ENCODE assay signal across 8 cellular contexts in genomic region chr1:25796807-25797458, GRCh38. TPM values are rescaled to one million over a fixed set of nuclear protein-coding genes. Genes with fewer than 3 reads are reported as not detected.
DNase-seq lines count a peak whose midpoint lies in the region; ATAC-seq and TF ChIP-seq lines count a peak whose summit lies in the region.

No MANE protein-coding gene starts in this region.

- H3K4me1 ChIP-seq in ACC112 (ENCODE audit: control insufficient read depth, insufficient read depth, low read length, unreplicated experiment): peaks cover 10% of the 10 kb centered on the region
- H3K4me1 ChIP-seq in H9 (ENCODE audit: insufficient read depth, low read length): no peaks in the 10 kb centered on the region

- peak; percentile 86 for DNase-seq in H9
- peak; percentile 48 for DNase-seq in NCI-H460 (ENCODE audit: extremely low read depth, low read depth)
- DNase-seq in activated CD4-positive, alpha-beta T cell treated with anti-CD3 and anti-CD28 coated beads for 24 hours (ENCODE audit: low read depth in 2 of 2): peak; percentile 86 to 88
- DNase-seq in cerebellar cortex (ENCODE audit: low spot score): peak; percentile 83
- DNase-seq in left lobe of liver (ENCODE audit: low spot score): peak; percentile 87
- peak; percentile 78 to 85 for DNase-seq in stimulated activated CD4-positive, alpha-beta T cell treated with anti-CD3 and anti-CD28 coated beads, Interleukin-4, amount 100 ng/mL, for 4 hours

- H3T11ph ChIP-seq in H9 (ENCODE audit: low read length): no peak overlapping the region

- H2BK15ac ChIP-seq in H9 (ENCODE audit: low read depth, low read length): no peak overlapping the region

- H3K27ac ChIP-seq in ACC112 (ENCODE audit: low read depth, low read length) (no peak overlapping the region), H9 (ENCODE audit: insufficient read length, low read depth, low read length) (no peak overlapping the region)

- no peak overlapping the region for H2BK5ac ChIP-seq in H9 (ENCODE audit: insufficient read length, low read length)

- H2BK12ac ChIP-seq in H9 (ENCODE audit: insufficient read length, low read depth, low read length): no peak overlapping the region

- H3K27ac Mint-ChIP-seq in H9: peak overlapping the region in 1 of 3 experiments; percentile 87; a peak in 3 of 7 replicates

- peaks cover 22 to 32% of the 10 kb centered on the region in 2 experiments for H3K4me1 Mint-ChIP-seq in H9

- H3K27me3 Mint-ChIP-seq in H9 (ENCODE audit: low read depth): peaks cover 5% of the 10 kb centered on the region

- WGBS in H9 (ENCODE audit: extremely low coverage, insufficient read length, low lambda C conversion rate): no CpG with 5 or more reads among the region's 19 CpGs

- H3K27me3 ChIP-seq in ACC112 (ENCODE audit: insufficient read depth, low read length) (no peaks in the 10 kb centered on the region), H9 (ENCODE audit: insufficient read depth, low read length) (no peaks in the 10 kb centered on the region)

- no peak overlapping the region for H3K4me3 ChIP-seq in ACC112 (ENCODE audit: low read depth, low read length)

- peaks cover 1 to 11% (median 3%) of the 10 kb centered on the region in 3 experiments; a peak in 4 of 7 replicates for H3K36me3 Mint-ChIP-seq in H9 (ENCODE audit: insufficient read depth in 1 of 3, low read depth in 3 of 3)

- no peak overlapping the region for H3K23ac ChIP-seq in H9 (ENCODE audit: insufficient read length, low read depth, low read length)

- ATAC-seq in left lobe of liver: peak; percentile 81
- ATAC-seq in HG03039 (IDR thresholded peaks at IDR 0.05; ENCODE audit: unreplicated experiment): no peak

- no peak overlapping the region for H3K9ac ChIP-seq in H9 (ENCODE audit: extremely low read depth, insufficient read length, low read length)

- H3K4me3 Mint-ChIP-seq in H9: peak overlapping the region in 1 of 2 experiments; percentile 5; a peak in 1 of 5 replicates

- H3K9me3 ChIP-seq in H9 (ENCODE audit: control insufficient read depth, low read depth, low read length): no peaks in the 10 kb centered on the region

- no peak overlapping the region for H3K56ac ChIP-seq in H9 (ENCODE audit: insufficient read length, low read depth, low read length)

- no peaks in the 10 kb centered on the region for H3K36me3 ChIP-seq in ACC112 (ENCODE audit: insufficient read depth, low read length)

- H3K18ac ChIP-seq in H9 (ENCODE audit: insufficient read length, low read depth, low read length): no peak overlapping the region

- H3K9me3 Mint-ChIP-seq in H9: no peaks in the 10 kb centered on the region; a peak in 1 of 5 replicates

- no peak overlapping the region for H4K8ac ChIP-seq in H9 (replicated peaks; ENCODE audit: insufficient read length, low read depth, low read length)

- no peak overlapping the region for H4K5ac ChIP-seq in H9 (ENCODE audit: insufficient read length, low read depth, low read length)

- H2BK120ac ChIP-seq in H9 (ENCODE audit: low read depth, low read length, poor library complexity, severe bottlenecking): no peak overlapping the region

- peak; percentile 89 for TF ChIP-seq CTCF in H9 (conservative IDR thresholded peaks at IDR 0.05)

- no peak overlapping the region for H2BK20ac ChIP-seq in H9 (ENCODE audit: low read depth, low read length, poor library complexity, severe bottlenecking)

- H3K79me1 ChIP-seq in H9 (ENCODE audit: insufficient read depth, low read depth, low read length, poor library complexity, severe bottlenecking): no peaks in the 10 kb centered on the region

- H2AK5ac ChIP-seq in H9 (ENCODE audit: insufficient read length, low read length): no peak overlapping the region

- H2AFZ ChIP-seq in ACC112 (ENCODE audit: low read length, unreplicated experiment) (peak overlapping the region; percentile 74), H9 (ENCODE audit: low read length) (peak overlapping the region; percentile 46)

- no peak overlapping the region for H3K4me2 ChIP-seq in H9 (ENCODE audit: insufficient read depth, insufficient read length, low read length)

- no peak overlapping the region for H3K4ac ChIP-seq in H9 (ENCODE audit: low read depth, low read length)

- no peak overlapping the region for H4K91ac ChIP-seq in H9 (ENCODE audit: insufficient read length, low read depth, low read length)

- peaks cover 4% of the 10 kb centered on the region for H3K79me2 ChIP-seq in ACC112 (ENCODE audit: control insufficient read depth, insufficient read depth, low read length, unreplicated experiment)
- H3K79me2 ChIP-seq in H9 (ENCODE audit: insufficient read depth, low read length): no peaks in the 10 kb centered on the region

- H3K23me2 ChIP-seq in H9 (ENCODE audit: insufficient read length, low read depth, low read length, poor library complexity, severe bottlenecking): peaks cover 6% of the 10 kb centered on the region

- no peak overlapping the region for H3K14ac ChIP-seq in H9 (ENCODE audit: insufficient read depth, low read length)

- no peaks in the 10 kb centered on the region for H4K20me1 ChIP-seq in H9 (ENCODE audit: control insufficient read depth, insufficient read depth, insufficient read length)

RNA-seq across cellular contexts. Expression of gene SELENON, which starts 3.1 kb away (rescaled TPM):
- total RNA-seq in H9 (2021) (89.0 and 90.9 TPM in 2 replicates), left lobe of liver (13.5 TPM)
- total RNA-seq in NCI-H460 (2014; rRNA removed; shearing (Covaris generic)): 29.3 and 32.3 TPM in 2 replicates
- 35.7 and 38.8 TPM in 2 replicates for polyA plus RNA-seq in NCI-H460 (2014; cell fraction: nucleus; rRNA removed)

RNA-seq across cellular contexts. Expression of gene MTFR1L, which starts 22.8 kb away (rescaled TPM):
- total RNA-seq in H9 (2021) (31.5 and 32.5 TPM in 2 replicates), left lobe of liver (52.7 TPM)
- total RNA-seq in NCI-H460 (2014; rRNA removed; shearing (Covaris generic)): 26.2 and 27.2 TPM in 2 replicates
- 33.4 and 39.4 TPM in 2 replicates for polyA plus RNA-seq in NCI-H460 (2014; cell fraction: nucleus; rRNA removed)
